In the genomic region with DNA sequence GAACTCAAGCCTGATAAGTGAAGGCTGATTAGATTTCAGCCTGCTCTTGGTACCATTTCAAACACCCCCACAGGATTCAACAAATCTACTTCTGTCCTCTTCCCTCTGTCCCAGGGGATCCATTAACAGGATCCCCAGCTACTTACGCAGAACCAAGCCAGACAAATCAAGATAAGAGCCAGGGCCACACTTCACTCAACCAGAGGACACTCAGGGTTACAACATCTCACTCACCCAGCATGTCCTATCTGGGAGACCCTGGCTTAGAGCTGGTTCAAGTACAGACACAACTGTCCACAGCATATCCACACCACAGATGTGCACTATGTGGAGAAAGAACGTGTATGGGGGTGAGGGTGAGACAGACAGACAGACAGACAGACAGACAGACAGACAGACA, we compare ENCODE assay signal across 1 cellular context.
TF ChIP-seq lines count a peak whose summit lies in the region.

No MANE protein-coding gene starts in this region.

TF ChIP-seq in A549, 52 proteins besides CTCF, POLR2A, EP300 and RAD21 (continued from another document):
- TF ChIP-seq, protein P1, sequence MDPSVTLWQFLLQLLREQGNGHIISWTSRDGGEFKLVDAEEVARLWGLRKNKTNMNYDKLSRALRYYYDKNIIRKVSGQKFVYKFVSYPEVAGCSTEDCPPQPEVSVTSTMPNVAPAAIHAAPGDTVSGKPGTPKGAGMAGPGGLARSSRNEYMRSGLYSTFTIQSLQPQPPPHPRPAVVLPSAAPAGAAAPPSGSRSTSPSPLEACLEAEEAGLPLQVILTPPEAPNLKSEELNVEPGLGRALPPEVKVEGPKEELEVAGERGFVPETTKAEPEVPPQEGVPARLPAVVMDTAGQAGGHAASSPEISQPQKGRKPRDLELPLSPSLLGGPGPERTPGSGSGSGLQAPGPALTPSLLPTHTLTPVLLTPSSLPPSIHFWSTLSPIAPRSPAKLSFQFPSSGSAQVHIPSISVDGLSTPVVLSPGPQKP (IDR thresholded peaks at IDR 0.05; ENCODE audit: low read depth, low read length), result no peak
- TF ChIP-seq, protein P2, sequence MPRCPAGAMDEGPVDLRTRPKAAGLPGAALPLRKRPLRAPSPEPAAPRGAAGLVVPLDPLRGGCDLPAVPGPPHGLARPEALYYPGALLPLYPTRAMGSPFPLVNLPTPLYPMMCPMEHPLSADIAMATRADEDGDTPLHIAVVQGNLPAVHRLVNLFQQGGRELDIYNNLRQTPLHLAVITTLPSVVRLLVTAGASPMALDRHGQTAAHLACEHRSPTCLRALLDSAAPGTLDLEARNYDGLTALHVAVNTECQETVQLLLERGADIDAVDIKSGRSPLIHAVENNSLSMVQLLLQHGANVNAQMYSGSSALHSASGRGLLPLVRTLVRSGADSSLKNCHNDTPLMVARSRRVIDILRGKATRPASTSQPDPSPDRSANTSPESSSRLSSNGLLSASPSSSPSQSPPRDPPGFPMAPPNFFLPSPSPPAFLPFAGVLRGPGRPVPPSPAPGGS (IDR thresholded peaks at IDR 0.05), result no peak
- TF ChIP-seq CEBPB (IDR thresholded peaks at IDR 0.05), result no peak
- TF ChIP-seq RFX5 (IDR thresholded peaks at IDR 0.05), result no peak
- no peak for TF ChIP-seq JUN (IDR thresholded peaks at IDR 0.05)
- TF ChIP-seq ESRRA (IDR thresholded peaks at IDR 0.05; ENCODE audit: borderline replicate concordance, low read length), result no peak
- no peak for TF ChIP-seq CHD2 (IDR thresholded peaks at IDR 0.05; ENCODE audit: low read length, partially characterized antibody)
